8 cellular contexts compared by ENCODE assay signal in genomic region chr1:165828103-165828558, GRCh38. TPM values are rescaled to one million over a fixed set of nuclear protein-coding genes. Genes with fewer than 3 reads are reported as not detected.
DNase-seq lines count a peak whose midpoint lies in the region; ATAC-seq and TF ChIP-seq lines count a peak whose summit lies in the region.

No MANE protein-coding gene starts in this region.

- in situ Hi-C loops in astrocyte of the cerebellum (cut with HindIII; ENCODE audit: low sequenced_read_pairs), result loop anchor here (5.0 kb wide), 1 partner anchor 64 kb away; no protein-coding TSS in a partner anchor

- H3K4me3 ChIP-seq in astrocyte of the cerebellum (ENCODE audit: low read depth, low read length), result peak overlapping the region; percentile 90
- H3K4me3 ChIP-seq in iPS-18a (ENCODE audit: low read length), result peak overlapping the region; percentile 99
- H3K4me3 ChIP-seq in skin epidermis, result peak overlapping the region; percentile 75 to 95 (median 86)

- DNase-seq in GM03348 (ENCODE audit: low spot score) (peak; percentile 73), T follicular helper cell (ENCODE audit: low read depth) (peak; percentile 4), astrocyte of the cerebellum (ENCODE audit: low read depth) (no peak), epidermal melanocyte (ENCODE audit: insufficient read length, low spot score) (no peak)

- no peaks in the 10 kb centered on the region for H3K27me3 ChIP-seq in iPS-18a (ENCODE audit: control insufficient read depth, insufficient read depth, low read length)

- no peak for TF ChIP-seq CTCF in astrocyte of the cerebellum (IDR thresholded peaks at IDR 0.05; ENCODE audit: low read depth, low read length, missing control alignments)

- no peaks in the 10 kb centered on the region for H3K27me3 Mint-ChIP-seq in IgD-negative memory B cell

- H3K36me3 ChIP-seq in iPS-18a (ENCODE audit: control insufficient read depth, low read depth, low read length), result no peaks in the 10 kb centered on the region

- H3K27ac ChIP-seq in iPS-18a (ENCODE audit: low read length) (peak overlapping the region; percentile 99), skin epidermis (peak overlapping the region; percentile 78 to 98 (median 88))

- ATAC-seq in GM21576 (IDR thresholded peaks at IDR 0.05; ENCODE audit: unreplicated experiment), result peak; percentile 42

- peak overlapping the region; percentile 98 for H3K9ac ChIP-seq in iPS-18a (ENCODE audit: low read length)

- H3K9me3 Mint-ChIP-seq in IgD-negative memory B cell, result no peaks in the 10 kb centered on the region

- peaks cover 12% of the 10 kb centered on the region for H3K4me1 ChIP-seq in iPS-18a (ENCODE audit: control insufficient read depth, low read depth, low read length)

- H3K9me3 ChIP-seq in iPS-18a (ENCODE audit: control insufficient read depth, low read depth, low read length), result no peaks in the 10 kb centered on the region

- peak overlapping the region; percentile 92 to 98 (median 95) for H3K4me3 Mint-ChIP-seq in IgD-negative memory B cell

- peaks cover under 1% of the 10 kb centered on the region for H3K36me3 Mint-ChIP-seq in IgD-negative memory B cell

- H3K4me1 Mint-ChIP-seq in IgD-negative memory B cell, result peaks cover 18 to 21% (median 19%) of the 10 kb centered on the region in 3 donors

- H3K27ac Mint-ChIP-seq in IgD-negative memory B cell, result peak overlapping the region; percentile 18 to 76 (median 67)

RNA-seq across cellular contexts. Expression of gene UCK2, which starts 0.7 kb away (rescaled TPM):
- polyA plus RNA-seq in IgD-negative memory B cell, result 13.5 TPM

RNA-seq across cellular contexts. Expression of gene TMCO1, which starts 59.5 kb away (rescaled TPM):
- 104 TPM for polyA plus RNA-seq in IgD-negative memory B cell

Comparison
In these comparisons a context has a peak if more than half of its experiments do, and no peak if none do; other contexts are left out.
1. DNase-seq: peak in GM03348 (single experiment) and T follicular helper cell (single experiment); none in astrocyte of the cerebellum (single experiment) and epidermal melanocyte (single experiment).
2. Peak in every context shown above with its lines, with median percentiles within 50 percentile points of each other: H3K4me3 ChIP-seq.